8 cellular contexts compared by ENCODE assay signal in genomic region chr15:40044717-40045571, GRCh38. TPM values are rescaled to one million over a fixed set of nuclear protein-coding genes. Genes with fewer than 3 reads are reported as not detected.
DNase-seq lines count a peak whose midpoint lies in the region; ATAC-seq, FAIRE-seq and TF ChIP-seq lines count a peak whose summit lies in the region.

No MANE protein-coding gene starts in this region.

- intact Hi-C loops in activated T-helper 2 cell treated with anti-CD3 and anti-CD28 coated beads, Interferon-gamma antibody, Interleukin-2, Interleukin-4, amounts not matched to agents 10 μg/mL and 5 μg/mL and 100 μg/mL, durations not matched to agents 14 hours and 24 hours and 36 hours (cut with micrococcal nuclease), result loop anchor here (1.0 to 5.0 kb wide), 2 partner anchors 80 to 137 kb away; no protein-coding TSS in a partner anchor

- H3K27me3 Mint-ChIP-seq in activated T-helper 2 cell treated with anti-CD3 and anti-CD28 coated beads, Interferon-gamma antibody, Interleukin-2, Interleukin-4, amounts not matched to agents 10 μg/mL and 5 μg/mL and 100 μg/mL, durations not matched to agents 14 hours and 24 hours and 36 hours (ENCODE audit: low read depth), result no peaks in the 10 kb centered on the region

- TF ChIP-seq CTCF in omental fat pad (IDR thresholded peaks at IDR 0.05), result peak in 1 of 3 donors; percentile 58

- DNase-seq in Daoy (ENCODE audit: low read depth) (peak; percentile 90), KG1 (lab: John Stamatoyannopoulos, UW) (peak; percentile 34), RCC 7860 (ENCODE audit: low spot score) (peak; percentile 54), foreskin melanocyte (peak; percentile 61), omental fat pad (ENCODE audit: low spot score) (peak; percentile 80), superior temporal gyrus (ENCODE audit: extremely low spot score) (peak; percentile 83)
- peak; percentile 77 for DNase-seq in activated T-helper 2 cell treated with anti-CD3 and anti-CD28 coated beads, Interferon-gamma antibody, Interleukin-2, Interleukin-4, amounts not matched to agents 10 μg/mL and 5 μg/mL and 100 μg/mL, durations not matched to agents 14 hours and 24 hours and 36 hours (ENCODE audit: low spot score)

- ATAC-seq in GM21786 (IDR thresholded peaks at IDR 0.05; ENCODE audit: unreplicated experiment), result peak; percentile 74
- ATAC-seq in omental fat pad (ENCODE audit: low FRiP score), result peak; percentile 90

- peak overlapping the region; percentile 82 for H3K27ac Mint-ChIP-seq in activated T-helper 2 cell treated with anti-CD3 and anti-CD28 coated beads, Interferon-gamma antibody, Interleukin-2, Interleukin-4, amounts not matched to agents 10 μg/mL and 5 μg/mL and 100 μg/mL, durations not matched to agents 14 hours and 24 hours and 36 hours

- no peak for FAIRE-seq in RCC 7860 (lab: Jason Lieb, UNC)

- peak overlapping the region; percentile 11 for H3K4me3 Mint-ChIP-seq in activated T-helper 2 cell treated with anti-CD3 and anti-CD28 coated beads, Interferon-gamma antibody, Interleukin-2, Interleukin-4, amounts not matched to agents 10 μg/mL and 5 μg/mL and 100 μg/mL, durations not matched to agents 14 hours and 24 hours and 36 hours (ENCODE audit: low read depth)

- H3K4me1 Mint-ChIP-seq in activated T-helper 2 cell treated with anti-CD3 and anti-CD28 coated beads, Interferon-gamma antibody, Interleukin-2, Interleukin-4, amounts not matched to agents 10 μg/mL and 5 μg/mL and 100 μg/mL, durations not matched to agents 14 hours and 24 hours and 36 hours (ENCODE audit: low read depth), result peaks cover 70% of the 10 kb centered on the region

- peaks cover 14% of the 10 kb centered on the region for H3K36me3 Mint-ChIP-seq in activated T-helper 2 cell treated with anti-CD3 and anti-CD28 coated beads, Interferon-gamma antibody, Interleukin-2, Interleukin-4, amounts not matched to agents 10 μg/mL and 5 μg/mL and 100 μg/mL, durations not matched to agents 14 hours and 24 hours and 36 hours (ENCODE audit: low read depth)

- H3K9me3 Mint-ChIP-seq in activated T-helper 2 cell treated with anti-CD3 and anti-CD28 coated beads, Interferon-gamma antibody, Interleukin-2, Interleukin-4, amounts not matched to agents 10 μg/mL and 5 μg/mL and 100 μg/mL, durations not matched to agents 14 hours and 24 hours and 36 hours, result no peaks in the 10 kb centered on the region

RNA-seq across cellular contexts. Expression of gene SRP14, which starts 6.0 kb away (rescaled TPM):
- total RNA-seq in Daoy (2014; rRNA removed; shearing (Covaris generic)), result 242 and 260 TPM in 2 replicates
- total RNA-seq in activated T-helper 2 cell treated with anti-CD3 and anti-CD28 coated beads, Interferon-gamma antibody, Interleukin-2, Interleukin-4, amounts not matched to agents 10 μg/mL and 5 μg/mL and 100 μg/mL, durations not matched to agents 14 hours and 24 hours and 36 hours, result 160 and 167 TPM in 2 replicates
- total RNA-seq in omental fat pad, result 100 to 1,000 TPM; 276 to 299 (median 286) TPM

Comparison
In these comparisons a context has a peak if more than half of its experiments do, and no peak if none do; other contexts are left out.
1. Peak in every context shown above with its lines: DNase-seq and ATAC-seq.
2. DNase-seq: peak in every context shown above with its lines; median percentile 90 in Daoy; 83 in superior temporal gyrus; 80 in omental fat pad; 77 in activated T-helper 2 cell treated with anti-CD3 and anti-CD28 coated beads, Interferon-gamma antibody, Interleukin-2, Interleukin-4, amounts not matched to agents 10 μg/mL and 5 μg/mL and 100 μg/mL, durations not matched to agents 14 hours and 24 hours and 36 hours; 61 in foreskin melanocyte; 54 in RCC 7860; 34 in KG1.